Comparison of ENCODE assay signal across 12 cellular contexts in the genomic region with DNA sequence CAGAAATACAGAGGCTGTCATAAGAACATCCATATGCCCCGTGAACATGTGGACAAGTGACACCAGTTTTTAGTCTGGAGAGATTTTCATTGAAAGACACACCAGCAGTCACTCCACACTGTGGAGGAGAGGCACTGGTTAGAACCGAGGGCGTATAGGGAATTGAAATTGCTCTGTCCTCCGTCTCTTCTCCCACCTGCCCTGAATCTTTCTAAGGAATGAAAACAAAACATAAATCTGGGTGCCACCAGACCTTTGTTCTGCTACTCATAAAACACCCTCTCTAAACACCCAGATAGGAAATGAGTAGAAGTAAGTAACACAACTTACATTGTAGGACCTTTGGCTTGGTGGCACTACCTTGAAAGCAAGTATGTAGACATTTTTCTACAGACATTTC. TPM values are rescaled to one million over a fixed set of nuclear protein-coding genes. Genes with fewer than 3 reads are reported as not detected.
DNase-seq lines count a peak whose midpoint lies in the region; ATAC-seq and TF ChIP-seq lines count a peak whose summit lies in the region.
"Had no signal": no experiment of that assay in that cellular context is flagged by ENCODE, and none has a peak within 500 bp of the region (broad histone marks: within the 10 kb centered on the region; RNA-seq: fewer than 3 reads in every experiment).

No MANE protein-coding gene starts in this region.

- no peaks in the 10 kb centered on the region for H3K36me3 ChIP-seq in SK-N-MC (ENCODE audit: insufficient read depth, low read length)
- H3K36me3 ChIP-seq: adrenal gland had no signal

- H3K9ac ChIP-seq in SK-N-MC (ENCODE audit: insufficient read length): no peak overlapping the region

- no peak overlapping the region for H3K27ac Mint-ChIP-seq in activated naive CD4-positive, alpha-beta T cell treated with anti-CD3 and anti-CD28 coated beads, Interleukin-2, amount 50 U/mL, for 24 hours
- no peak overlapping the region for H3K27ac Mint-ChIP-seq in glutamatergic neuron (ENCODE audit: unreplicated experiment)
- no peak overlapping the region for H3K27ac Mint-ChIP-seq in stimulated activated naive CD8-positive, alpha-beta T cell treated with anti-CD3 and anti-CD28 coated beads, Interleukin-15, amount 100 ng/mL, for 72 hours

- no peaks in the 10 kb centered on the region for H3K9me3 Mint-ChIP-seq in activated naive CD4-positive, alpha-beta T cell treated with anti-CD3 and anti-CD28 coated beads, Interleukin-2, amount 50 U/mL, for 24 hours
- peaks cover 13% of the 10 kb centered on the region for H3K9me3 Mint-ChIP-seq in glutamatergic neuron (ENCODE audit: unreplicated experiment)
- H3K9me3 Mint-ChIP-seq in stimulated activated naive CD8-positive, alpha-beta T cell treated with anti-CD3 and anti-CD28 coated beads, Interleukin-15, amount 100 ng/mL, for 72 hours: no peaks in the 10 kb centered on the region

- peak overlapping the region; percentile 85; the same call in 1 of the 2 replicates for H3K4me3 ChIP-seq in SK-N-MC

- H3K4me3 Mint-ChIP-seq in activated naive CD4-positive, alpha-beta T cell treated with anti-CD3 and anti-CD28 coated beads, Interleukin-2, amount 50 U/mL, for 24 hours: peak overlapping the region; percentile 81
- peak overlapping the region; percentile 85 for H3K4me3 Mint-ChIP-seq in glutamatergic neuron (ENCODE audit: unreplicated experiment)
- peak overlapping the region; percentile 68 to 74 for H3K4me3 Mint-ChIP-seq in stimulated activated naive CD8-positive, alpha-beta T cell treated with anti-CD3 and anti-CD28 coated beads, Interleukin-15, amount 100 ng/mL, for 72 hours

- TF ChIP-seq CTCF in glutamatergic neuron (IDR thresholded peaks at IDR 0.05; ENCODE audit: partially characterized antibody, unreplicated experiment): no peak

- H3K27me3 Mint-ChIP-seq in activated naive CD4-positive, alpha-beta T cell treated with anti-CD3 and anti-CD28 coated beads, Interleukin-2, amount 50 U/mL, for 24 hours: peaks cover 56% of the 10 kb centered on the region
- H3K27me3 Mint-ChIP-seq in glutamatergic neuron (ENCODE audit: unreplicated experiment): peaks cover 12% of the 10 kb centered on the region
- H3K27me3 Mint-ChIP-seq in stimulated activated naive CD8-positive, alpha-beta T cell treated with anti-CD3 and anti-CD28 coated beads, Interleukin-15, amount 100 ng/mL, for 72 hours: peaks cover 92% of the 10 kb centered on the region

- DNase-seq in activated naive CD4-positive, alpha-beta T cell (lab: John Stamatoyannopoulos, UW): no peak
- DNase-seq in SK-N-MC (ENCODE audit: low read depth, low spot score): no peak
- no peak for DNase-seq in glutamatergic neuron
- DNase-seq in stimulated activated naive CD8-positive, alpha-beta T cell treated with anti-CD3 and anti-CD28 coated beads, Interleukin-15, amount 100 ng/mL, for 72 hours: no peak
- no peak for DNase-seq in GOT3 (lab: John Stamatoyannopoulos, UW)
- DNase-seq in epidermal melanocyte (ENCODE audit: insufficient read length, low spot score): no peak
- no peak for DNase-seq in effector CD8-positive, alpha-beta T cell (lab: John Stamatoyannopoulos, UW)
- DNase-seq: adrenal gland; effector CD4-positive, alpha-beta T cell; Kasumi-1; NCI-H226 had no signal

- no peaks in the 10 kb centered on the region for H3K9me3 ChIP-seq in SK-N-MC (ENCODE audit: low read depth, low read length)
- H3K9me3 ChIP-seq: adrenal gland had no signal

- ATAC-seq in stimulated activated naive CD8-positive, alpha-beta T cell treated with anti-CD3 and anti-CD28 coated beads, Interleukin-15, amount 100 ng/mL, for 72 hours: no peak

- H3K36me3 Mint-ChIP-seq in activated naive CD4-positive, alpha-beta T cell treated with anti-CD3 and anti-CD28 coated beads, Interleukin-2, amount 50 U/mL, for 24 hours: no peaks in the 10 kb centered on the region
- H3K36me3 Mint-ChIP-seq in glutamatergic neuron (ENCODE audit: unreplicated experiment): peaks cover 5% of the 10 kb centered on the region

- no peak overlapping the region for H3K27ac ChIP-seq in SK-N-MC
- H3K27ac ChIP-seq: adrenal gland had no signal

- H3K4me1 Mint-ChIP-seq in activated naive CD4-positive, alpha-beta T cell treated with anti-CD3 and anti-CD28 coated beads, Interleukin-2, amount 50 U/mL, for 24 hours: peaks cover 16% of the 10 kb centered on the region
- H3K4me1 Mint-ChIP-seq in glutamatergic neuron (ENCODE audit: low read depth, unreplicated experiment): peaks cover 23% of the 10 kb centered on the region
- H3K4me1 Mint-ChIP-seq in stimulated activated naive CD8-positive, alpha-beta T cell treated with anti-CD3 and anti-CD28 coated beads, Interleukin-15, amount 100 ng/mL, for 72 hours: peaks cover 16% of the 10 kb centered on the region

RNA-seq across cellular contexts. Expression of a gene that starts 37.1 kb away (rescaled TPM):
- 278 TPM for total RNA-seq in glutamatergic neuron (ENCODE audit: unreplicated experiment)
